Comparison of ENCODE assay signal across 3 cellular contexts in genomic region chr2:149258531-149258930, GRCh38.
TF ChIP-seq lines count a peak whose summit lies in the region.

No MANE protein-coding gene starts in this region.

TF ChIP-seq in GM23338, 12 proteins besides CTCF, POLR2A, EP300 and RAD21:
- no peak for TF ChIP-seq CREB1 (CRISPR knock-in tag; IDR thresholded peaks at IDR 0.05; ENCODE audit: low read depth)
- TF ChIP-seq NANOG (IDR thresholded peaks at IDR 0.05; ENCODE audit: borderline replicate concordance) = no peak
- TF ChIP-seq STAT1 (IDR thresholded peaks at IDR 0.05; ENCODE audit: unreplicated experiment) = no peak

TF ChIP-seq in Ishikawa, 13 proteins besides CTCF, POLR2A, EP300 and RAD21:
- TF ChIP-seq CREB1 (IDR thresholded peaks at IDR 0.05; ENCODE audit: low read depth) = no peak
- TF ChIP-seq YY1 (IDR thresholded peaks at IDR 0.05; ENCODE audit: low read depth) = no peak
- TF ChIP-seq USF1 (IDR thresholded peaks at IDR 0.05) = no peak
- no peak for TF ChIP-seq MAX (IDR thresholded peaks at IDR 0.05)
- no peak for TF ChIP-seq NFIC (IDR thresholded peaks at IDR 0.05)
- TF ChIP-seq TAF1 (IDR thresholded peaks at IDR 0.05; ENCODE audit: low read depth) = no peak
- no peak for TF ChIP-seq TCF12 (IDR thresholded peaks at IDR 0.05; ENCODE audit: low read depth)
- TF ChIP-seq CEBPB (IDR thresholded peaks at IDR 0.05) = no peak
- TF ChIP-seq TEAD4 (IDR thresholded peaks at IDR 0.05) = no peak
- TF ChIP-seq ZBTB7A (IDR thresholded peaks at IDR 0.05; ENCODE audit: low read depth) = no peak
- TF ChIP-seq REST (IDR thresholded peaks at IDR 0.05; ENCODE audit: low read depth) = no peak
- TF ChIP-seq FOXM1 (IDR thresholded peaks at IDR 0.05; ENCODE audit: borderline replicate concordance, low read depth) = no peak

TF ChIP-seq in H1, 55 proteins besides CTCF, POLR2A, EP300 and RAD21:
- TF ChIP-seq TAF7 (optimal IDR thresholded peaks at IDR 0.05; ENCODE audit: borderline replicate concordance, low read depth, low read length) = no peak
- TF ChIP-seq MAX (IDR thresholded peaks at IDR 0.05) = no peak
- TF ChIP-seq KDM5A (IDR thresholded peaks at IDR 0.05; ENCODE audit: low read length) = no peak
- no peak for TF ChIP-seq BACH1 (IDR thresholded peaks at IDR 0.05; ENCODE audit: low read length)
- TF ChIP-seq TAF1 (IDR thresholded peaks at IDR 0.05; ENCODE audit: low read depth, low read length) = no peak
- no peak for TF ChIP-seq HDAC6 (IDR thresholded peaks at IDR 0.05; ENCODE audit: low read depth, low read length)
- no peak for TF ChIP-seq GABPA (IDR thresholded peaks at IDR 0.05; ENCODE audit: borderline replicate concordance, insufficient read depth, low read length)
- TF ChIP-seq ATF3 (IDR thresholded peaks at IDR 0.05; ENCODE audit: insufficient read depth, low read depth, low read length) = no peak
